In the genomic region with DNA sequence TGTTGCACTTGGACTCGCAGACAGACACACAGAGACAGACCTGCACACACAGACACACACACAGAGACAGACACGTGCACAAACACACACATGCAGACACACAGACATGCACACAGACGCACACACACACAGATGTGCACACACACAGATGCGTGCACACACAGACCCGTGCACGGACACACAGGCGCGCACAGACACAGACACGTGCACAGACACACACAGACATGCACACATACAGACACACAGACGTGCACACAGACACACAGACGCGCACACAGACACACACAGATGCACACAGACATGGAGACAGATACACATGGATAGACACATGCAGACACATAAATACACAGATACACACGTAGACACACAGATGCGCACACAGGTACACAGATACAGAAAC, we compare ENCODE assay signal across 31 cellular contexts. TPM values are rescaled to one million over a fixed set of nuclear protein-coding genes. Genes with fewer than 3 reads are reported as not detected.
"Had no signal": no experiment of that assay in that cellular context is flagged by ENCODE, and none has a peak within 500 bp of the region (broad histone marks: within the 10 kb centered on the region; RNA-seq: fewer than 3 reads in every experiment).

No MANE protein-coding gene starts in this region.

- H3K9me3 Mint-ChIP-seq: activated naive CD4-positive, alpha-beta T cell treated with anti-CD3 and anti-CD28 coated beads, Interleukin-2, amount 50 U/mL, for 24 hours; activated T-helper 1 cell treated with anti-CD3 and anti-CD28 coated beads, Interleukin-12 subunit alpha, Interleukin-12 subunit beta, Interleukin-2, Interleukin-4 antibody, amounts not matched to agents 30 ng/mL and 10 ng/mL and 1 ng/mL, durations not matched to agents 14 hours and 24 hours and 36 hours; central memory CD8-positive, alpha-beta T cell; natural killer cell treated with Interleukin-12 subunit alpha and Interleukin-12 subunit beta and Interleukin-15 and Interleukin-18, amount 100 ng/mL, for 72 hours; stimulated activated naive CD8-positive, alpha-beta T cell treated with anti-CD3 and anti-CD28 coated beads, Interleukin-15, Interleukin-2, amounts not matched to agents 100 ng/mL and 50 ng/mL, for 24 hours had no signal

- H3K4me1 Mint-ChIP-seq: activated naive CD4-positive, alpha-beta T cell treated with anti-CD3 and anti-CD28 coated beads, Interleukin-2, amount 50 U/mL, for 24 hours had no signal

- H3K27me3 ChIP-seq: brain microvascular endothelial cell, esophagus squamous epithelium, gastrocnemius medialis, pancreas, thyroid gland had no signal

- H3K36me3 ChIP-seq: gastrocnemius medialis had no signal

- H3K4me1 ChIP-seq: gastrocnemius medialis, pancreas, thyroid gland had no signal

- H3K4me3 ChIP-seq: esophagus squamous epithelium, gastrocnemius medialis, left ventricle myocardium inferior, pancreas, thyroid gland had no signal

- H3K27ac ChIP-seq: brain microvascular endothelial cell, esophagus squamous epithelium, gastrocnemius medialis, left ventricle myocardium inferior, pancreas, thyroid gland, VCaP had no signal

- H3K4me3 Mint-ChIP-seq: activated CD8-positive, alpha-beta T cell treated with anti-CD3 and anti-CD28 coated beads, Interleukin-2, amount 10 ng/mL, durations not matched to agents 7 days and 5 days; activated naive CD4-positive, alpha-beta T cell treated with anti-CD3 and anti-CD28 coated beads, Interleukin-2, amount 50 U/mL, for 24 hours; activated T-helper 1 cell treated with anti-CD3 and anti-CD28 coated beads, Interleukin-12 subunit alpha, Interleukin-12 subunit beta, Interleukin-2, Interleukin-4 antibody, amounts not matched to agents 30 ng/mL and 10 ng/mL and 1 ng/mL, durations not matched to agents 14 hours and 24 hours and 36 hours; central memory CD8-positive, alpha-beta T cell; natural killer cell treated with Interleukin-12 subunit alpha and Interleukin-12 subunit beta and Interleukin-15 and Interleukin-18, amount 100 ng/mL, for 72 hours; stimulated activated naive CD8-positive, alpha-beta T cell treated with anti-CD3 and anti-CD28 coated beads, Interleukin-15, Interleukin-2, amounts not matched to agents 100 ng/mL and 50 ng/mL, for 24 hours had no signal

- ATAC-seq: activated CD8-positive, alpha-beta T cell treated with anti-CD3 and anti-CD28 coated beads, Interleukin-2, amount 10 ng/mL, durations not matched to agents 7 days and 5 days; gastrocnemius medialis; natural killer cell treated with Interleukin-12 subunit alpha and Interleukin-12 subunit beta and Interleukin-15 and Interleukin-18, amount 100 ng/mL, for 72 hours; pancreas; right cardiac atrium had no signal

- DNase-seq: activated CD4-positive, alpha-beta T cell treated with anti-CD3 and anti-CD28 coated beads for 1 hour; activated CD4-positive, alpha-beta T cell treated with anti-CD3 and anti-CD28 coated beads, Interleukin-2, amount 50 U/mL, for 1 hour; activated CD8-positive, alpha-beta T cell treated with anti-CD3 and anti-CD28 coated beads, Interleukin-2, amount 10 ng/mL, durations not matched to agents 7 days and 5 days; activated gamma-delta T cell; aorta; brain microvascular endothelial cell; esophagus squamous epithelium; gastrocnemius medialis; head of caudate nucleus; hypothalamus; left ventricle myocardium inferior; midbrain; pancreas; right cardiac atrium; stimulated activated CD4-positive, alpha-beta T cell treated with anti-CD3 and anti-CD28 coated beads, Interleukin-12 subunit alpha, Interleukin-12 subunit beta, amount 100 ng/mL, for 4 hours; stimulated activated CD4-positive, alpha-beta T cell treated with anti-CD3 and anti-CD28 coated beads, Interleukin-4, amount 100 ng/mL, for 4 hours; substantia nigra; SW 1271; thyroid gland had no signal

- H3K27me3 Mint-ChIP-seq: activated naive CD4-positive, alpha-beta T cell treated with anti-CD3 and anti-CD28 coated beads, Interleukin-2, amount 50 U/mL, for 24 hours; central memory CD8-positive, alpha-beta T cell; natural killer cell treated with Interleukin-12 subunit alpha and Interleukin-12 subunit beta and Interleukin-15 and Interleukin-18, amount 100 ng/mL, for 72 hours; stimulated activated naive CD8-positive, alpha-beta T cell treated with anti-CD3 and anti-CD28 coated beads, Interleukin-15, Interleukin-2, amounts not matched to agents 100 ng/mL and 50 ng/mL, for 24 hours had no signal

- H3K9me3 ChIP-seq: esophagus squamous epithelium, gastrocnemius medialis, left ventricle myocardium inferior, pancreas, thyroid gland had no signal

- H3K27ac Mint-ChIP-seq: activated CD8-positive, alpha-beta T cell treated with anti-CD3 and anti-CD28 coated beads, Interleukin-2, amount 10 ng/mL, durations not matched to agents 7 days and 5 days; activated naive CD4-positive, alpha-beta T cell treated with anti-CD3 and anti-CD28 coated beads, Interleukin-2, amount 50 U/mL, for 24 hours; activated T-helper 1 cell treated with anti-CD3 and anti-CD28 coated beads, Interleukin-12 subunit alpha, Interleukin-12 subunit beta, Interleukin-2, Interleukin-4 antibody, amounts not matched to agents 30 ng/mL and 10 ng/mL and 1 ng/mL, durations not matched to agents 14 hours and 24 hours and 36 hours; natural killer cell treated with Interleukin-12 subunit alpha and Interleukin-12 subunit beta and Interleukin-15 and Interleukin-18, amount 100 ng/mL, for 72 hours; stimulated activated naive CD8-positive, alpha-beta T cell treated with anti-CD3 and anti-CD28 coated beads, Interleukin-15, Interleukin-2, amounts not matched to agents 100 ng/mL and 50 ng/mL, for 24 hours had no signal

RNA-seq across cellular contexts. Expression of a gene that starts 25.4 kb away (rescaled TPM):
- total RNA-seq: activated CD8-positive, alpha-beta T cell treated with anti-CD3 and anti-CD28 coated beads, Interleukin-2, amount 10 ng/mL, durations not matched to agents 7 days and 5 days; activated T-helper 1 cell treated with anti-CD3 and anti-CD28 coated beads, Interleukin-12 subunit alpha, Interleukin-12 subunit beta, Interleukin-2, Interleukin-4 antibody, amounts not matched to agents 30 ng/mL and 10 ng/mL and 1 ng/mL, durations not matched to agents 14 hours and 24 hours and 36 hours; esophagus squamous epithelium; gastrocnemius medialis; left ventricle myocardium inferior; lung microvascular endothelial cell; natural killer cell treated with Interleukin-12 subunit alpha and Interleukin-12 subunit beta and Interleukin-15 and Interleukin-18, amount 100 ng/mL, for 72 hours; pancreas; skeletal muscle tissue had no signal
- polyA plus RNA-seq: aorta had no signal

RNA-seq across cellular contexts. Expression of a gene that starts 42.3 kb away (rescaled TPM):
- total RNA-seq: pulmonary artery endothelial cell had no signal

RNA-seq across cellular contexts. Expression of a gene that starts 49.4 kb away (rescaled TPM):
- total RNA-seq: activated CD8-positive, alpha-beta T cell treated with anti-CD3 and anti-CD28 coated beads, Interleukin-2, amount 10 ng/mL, durations not matched to agents 7 days and 5 days; activated T-helper 1 cell treated with anti-CD3 and anti-CD28 coated beads, Interleukin-12 subunit alpha, Interleukin-12 subunit beta, Interleukin-2, Interleukin-4 antibody, amounts not matched to agents 30 ng/mL and 10 ng/mL and 1 ng/mL, durations not matched to agents 14 hours and 24 hours and 36 hours; aorta; esophagus squamous epithelium; gastrocnemius medialis; left ventricle myocardium inferior; lung microvascular endothelial cell; natural killer cell treated with Interleukin-12 subunit alpha and Interleukin-12 subunit beta and Interleukin-15 and Interleukin-18, amount 100 ng/mL, for 72 hours; pancreas; pulmonary artery endothelial cell; right cardiac atrium; skeletal muscle tissue; T-helper 2 cell treated with Interferon-gamma antibody and Interleukin-4, amounts not matched to agents 100 ng/mL and 5 ng/mL, for 36 hours; thyroid gland; urinary bladder had no signal
- polyA plus RNA-seq: adipose tissue, aorta, pancreas, right cardiac atrium, urinary bladder had no signal
